1 cellular context compared by ENCODE assay signal in genomic region chr22:30208631-30209603, GRCh38.
TF ChIP-seq lines count a peak whose summit lies in the region.

No MANE protein-coding gene starts in this region.

TF ChIP-seq in HepG2, 621 proteins besides CTCF, POLR2A, EP300 and RAD21 (continued from another document and continues in another):
- no peak for TF ChIP-seq MXD1 (CRISPR knock-in tag; IDR thresholded peaks at IDR 0.05)
- TF ChIP-seq, protein P1, sequence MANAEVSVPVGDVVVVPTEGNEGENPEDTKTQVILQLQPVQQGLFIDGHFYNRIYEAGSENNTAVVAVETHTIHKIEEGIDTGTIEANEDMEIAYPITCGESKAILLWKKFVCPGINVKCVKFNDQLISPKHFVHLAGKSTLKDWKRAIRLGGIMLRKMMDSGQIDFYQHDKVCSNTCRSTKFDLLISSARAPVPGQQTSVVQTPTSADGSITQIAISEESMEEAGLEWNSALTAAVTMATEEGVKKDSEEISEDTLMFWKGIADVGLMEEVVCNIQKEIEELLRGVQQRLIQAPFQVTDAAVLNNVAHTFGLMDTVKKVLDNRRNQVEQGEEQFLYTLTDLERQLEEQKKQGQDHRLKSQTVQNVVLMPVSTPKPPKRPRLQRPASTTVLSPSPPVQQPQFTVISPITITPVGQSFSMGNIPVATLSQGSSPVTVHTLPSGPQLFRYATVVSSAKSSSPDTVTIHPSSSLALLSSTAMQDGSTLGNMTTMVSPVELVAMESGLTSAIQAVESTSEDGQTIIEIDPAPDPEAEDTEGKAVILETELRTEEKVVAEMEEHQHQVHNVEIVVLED (CRISPR knock-in tag; IDR thresholded peaks at IDR 0.05; ENCODE audit: borderline replicate concordance) = no peak
- no peak for TF ChIP-seq ZNF567 (CRISPR knock-in tag; IDR thresholded peaks at IDR 0.05; ENCODE audit: borderline replicate concordance)
- TF ChIP-seq FIP1L1 (IDR thresholded peaks at IDR 0.05; ENCODE audit: borderline replicate concordance, insufficient read depth, low read depth, low read length) = no peak
- no peak for TF ChIP-seq YEATS4 (CRISPR knock-in tag; IDR thresholded peaks at IDR 0.05; ENCODE audit: borderline replicate concordance)
- TF ChIP-seq MXI1 (IDR thresholded peaks at IDR 0.05; ENCODE audit: borderline replicate concordance, low read depth, low read length) = peak; percentile 69; the same call in 1 of the 3 replicates
- TF ChIP-seq, protein P2, sequence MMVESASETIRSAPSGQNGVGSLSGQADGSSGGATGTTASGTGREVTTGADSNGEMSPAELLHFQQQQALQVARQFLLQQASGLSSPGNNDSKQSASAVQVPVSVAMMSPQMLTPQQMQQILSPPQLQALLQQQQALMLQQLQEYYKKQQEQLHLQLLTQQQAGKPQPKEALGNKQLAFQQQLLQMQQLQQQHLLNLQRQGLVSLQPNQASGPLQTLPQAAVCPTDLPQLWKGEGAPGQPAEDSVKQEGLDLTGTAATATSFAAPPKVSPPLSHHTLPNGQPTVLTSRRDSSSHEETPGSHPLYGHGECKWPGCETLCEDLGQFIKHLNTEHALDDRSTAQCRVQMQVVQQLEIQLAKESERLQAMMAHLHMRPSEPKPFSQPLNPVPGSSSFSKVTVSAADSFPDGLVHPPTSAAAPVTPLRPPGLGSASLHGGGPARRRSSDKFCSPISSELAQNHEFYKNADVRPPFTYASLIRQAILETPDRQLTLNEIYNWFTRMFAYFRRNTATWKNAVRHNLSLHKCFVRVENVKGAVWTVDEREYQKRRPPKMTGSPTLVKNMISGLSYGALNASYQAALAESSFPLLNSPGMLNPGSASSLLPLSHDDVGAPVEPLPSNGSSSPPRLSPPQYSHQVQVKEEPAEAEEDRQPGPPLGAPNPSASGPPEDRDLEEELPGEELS (CRISPR knock-in tag; IDR thresholded peaks at IDR 0.05) = no peak
- TF ChIP-seq ATAD3A (CRISPR knock-in tag; IDR thresholded peaks at IDR 0.05) = no peak
- TF ChIP-seq, protein P3, sequence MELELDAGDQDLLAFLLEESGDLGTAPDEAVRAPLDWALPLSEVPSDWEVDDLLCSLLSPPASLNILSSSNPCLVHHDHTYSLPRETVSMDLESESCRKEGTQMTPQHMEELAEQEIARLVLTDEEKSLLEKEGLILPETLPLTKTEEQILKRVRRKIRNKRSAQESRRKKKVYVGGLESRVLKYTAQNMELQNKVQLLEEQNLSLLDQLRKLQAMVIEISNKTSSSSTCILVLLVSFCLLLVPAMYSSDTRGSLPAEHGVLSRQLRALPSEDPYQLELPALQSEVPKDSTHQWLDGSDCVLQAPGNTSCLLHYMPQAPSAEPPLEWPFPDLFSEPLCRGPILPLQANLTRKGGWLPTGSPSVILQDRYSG (CRISPR knock-in tag; IDR thresholded peaks at IDR 0.05) = no peak
- no peak for TF ChIP-seq ZNF33B (CRISPR knock-in tag; IDR thresholded peaks at IDR 0.05)
- TF ChIP-seq MXD4 (CRISPR knock-in tag; IDR thresholded peaks at IDR 0.05) = peak; percentile 61; the same call in 1 of the 2 replicates
- no peak for TF ChIP-seq PREB (CRISPR knock-in tag; IDR thresholded peaks at IDR 0.05)
- no peak for TF ChIP-seq DNMT1 (CRISPR knock-in tag; IDR thresholded peaks at IDR 0.05)
- TF ChIP-seq GFI1 (CRISPR knock-in tag; IDR thresholded peaks at IDR 0.05; ENCODE audit: borderline replicate concordance) = no peak; the same call in 1 of the 2 replicates
- TF ChIP-seq, protein P4, sequence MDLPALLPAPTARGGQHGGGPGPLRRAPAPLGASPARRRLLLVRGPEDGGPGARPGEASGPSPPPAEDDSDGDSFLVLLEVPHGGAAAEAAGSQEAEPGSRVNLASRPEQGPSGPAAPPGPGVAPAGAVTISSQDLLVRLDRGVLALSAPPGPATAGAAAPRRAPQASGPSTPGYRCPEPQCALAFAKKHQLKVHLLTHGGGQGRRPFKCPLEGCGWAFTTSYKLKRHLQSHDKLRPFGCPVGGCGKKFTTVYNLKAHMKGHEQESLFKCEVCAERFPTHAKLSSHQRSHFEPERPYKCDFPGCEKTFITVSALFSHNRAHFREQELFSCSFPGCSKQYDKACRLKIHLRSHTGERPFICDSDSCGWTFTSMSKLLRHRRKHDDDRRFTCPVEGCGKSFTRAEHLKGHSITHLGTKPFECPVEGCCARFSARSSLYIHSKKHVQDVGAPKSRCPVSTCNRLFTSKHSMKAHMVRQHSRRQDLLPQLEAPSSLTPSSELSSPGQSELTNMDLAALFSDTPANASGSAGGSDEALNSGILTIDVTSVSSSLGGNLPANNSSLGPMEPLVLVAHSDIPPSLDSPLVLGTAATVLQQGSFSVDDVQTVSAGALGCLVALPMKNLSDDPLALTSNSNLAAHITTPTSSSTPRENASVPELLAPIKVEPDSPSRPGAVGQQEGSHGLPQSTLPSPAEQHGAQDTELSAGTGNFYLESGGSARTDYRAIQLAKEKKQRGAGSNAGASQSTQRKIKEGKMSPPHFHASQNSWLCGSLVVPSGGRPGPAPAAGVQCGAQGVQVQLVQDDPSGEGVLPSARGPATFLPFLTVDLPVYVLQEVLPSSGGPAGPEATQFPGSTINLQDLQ (CRISPR knock-in tag; IDR thresholded peaks at IDR 0.05) = no peak
- no peak for TF ChIP-seq ZNF7 (CRISPR knock-in tag; IDR thresholded peaks at IDR 0.05)
- no peak for TF ChIP-seq HMG20A (CRISPR knock-in tag; IDR thresholded peaks at IDR 0.05; ENCODE audit: borderline replicate concordance)
- TF ChIP-seq GABPB1 (CRISPR knock-in tag; IDR thresholded peaks at IDR 0.05) = peak; percentile 74
- TF ChIP-seq EZH2 (conservative IDR thresholded peaks at IDR 0.05; ENCODE audit: low read depth, low read length) = no peak
- peak; percentile 98 for TF ChIP-seq ZNF687 (CRISPR knock-in tag; IDR thresholded peaks at IDR 0.05)
- TF ChIP-seq PAXIP1 (CRISPR knock-in tag; conservative IDR thresholded peaks at IDR 0.05) = peak; percentile 49; the same call in 1 of the 2 replicates
- no peak for TF ChIP-seq ARID2 (CRISPR knock-in tag; IDR thresholded peaks at IDR 0.05; ENCODE audit: borderline replicate concordance)
- no peak for TF ChIP-seq GLI4 (CRISPR knock-in tag; IDR thresholded peaks at IDR 0.05; ENCODE audit: borderline replicate concordance)
- TF ChIP-seq IKZF1 (IDR thresholded peaks at IDR 0.05) = no peak
- peak; percentile 38; the same call in 1 of the 2 replicates for TF ChIP-seq CREM (IDR thresholded peaks at IDR 0.05)
- no peak for TF ChIP-seq CREM (CRISPR knock-in tag; IDR thresholded peaks at IDR 0.05)
- TF ChIP-seq SMARCC2 (IDR thresholded peaks at IDR 0.05) = no peak
- TF ChIP-seq NCOR1 (IDR thresholded peaks at IDR 0.05; ENCODE audit: borderline replicate concordance, low read length) = no peak
- TF ChIP-seq ISX (CRISPR knock-in tag; conservative IDR thresholded peaks at IDR 0.05) = no peak
- TF ChIP-seq ZNF383 (CRISPR knock-in tag; IDR thresholded peaks at IDR 0.05; ENCODE audit: borderline replicate concordance) = no peak
- TF ChIP-seq, protein P5, sequence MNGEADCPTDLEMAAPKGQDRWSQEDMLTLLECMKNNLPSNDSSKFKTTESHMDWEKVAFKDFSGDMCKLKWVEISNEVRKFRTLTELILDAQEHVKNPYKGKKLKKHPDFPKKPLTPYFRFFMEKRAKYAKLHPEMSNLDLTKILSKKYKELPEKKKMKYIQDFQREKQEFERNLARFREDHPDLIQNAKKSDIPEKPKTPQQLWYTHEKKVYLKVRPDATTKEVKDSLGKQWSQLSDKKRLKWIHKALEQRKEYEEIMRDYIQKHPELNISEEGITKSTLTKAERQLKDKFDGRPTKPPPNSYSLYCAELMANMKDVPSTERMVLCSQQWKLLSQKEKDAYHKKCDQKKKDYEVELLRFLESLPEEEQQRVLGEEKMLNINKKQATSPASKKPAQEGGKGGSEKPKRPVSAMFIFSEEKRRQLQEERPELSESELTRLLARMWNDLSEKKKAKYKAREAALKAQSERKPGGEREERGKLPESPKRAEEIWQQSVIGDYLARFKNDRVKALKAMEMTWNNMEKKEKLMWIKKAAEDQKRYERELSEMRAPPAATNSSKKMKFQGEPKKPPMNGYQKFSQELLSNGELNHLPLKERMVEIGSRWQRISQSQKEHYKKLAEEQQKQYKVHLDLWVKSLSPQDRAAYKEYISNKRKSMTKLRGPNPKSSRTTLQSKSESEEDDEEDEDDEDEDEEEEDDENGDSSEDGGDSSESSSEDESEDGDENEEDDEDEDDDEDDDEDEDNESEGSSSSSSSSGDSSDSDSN (CRISPR knock-in tag; IDR thresholded peaks at IDR 0.05) = peak; percentile 43; the same call in 1 of the 2 replicates
- no peak for TF ChIP-seq ZKSCAN5 (CRISPR knock-in tag; IDR thresholded peaks at IDR 0.05)
- TF ChIP-seq CEBPG (CRISPR knock-in tag; IDR thresholded peaks at IDR 0.05) = no peak
- TF ChIP-seq, protein P6, sequence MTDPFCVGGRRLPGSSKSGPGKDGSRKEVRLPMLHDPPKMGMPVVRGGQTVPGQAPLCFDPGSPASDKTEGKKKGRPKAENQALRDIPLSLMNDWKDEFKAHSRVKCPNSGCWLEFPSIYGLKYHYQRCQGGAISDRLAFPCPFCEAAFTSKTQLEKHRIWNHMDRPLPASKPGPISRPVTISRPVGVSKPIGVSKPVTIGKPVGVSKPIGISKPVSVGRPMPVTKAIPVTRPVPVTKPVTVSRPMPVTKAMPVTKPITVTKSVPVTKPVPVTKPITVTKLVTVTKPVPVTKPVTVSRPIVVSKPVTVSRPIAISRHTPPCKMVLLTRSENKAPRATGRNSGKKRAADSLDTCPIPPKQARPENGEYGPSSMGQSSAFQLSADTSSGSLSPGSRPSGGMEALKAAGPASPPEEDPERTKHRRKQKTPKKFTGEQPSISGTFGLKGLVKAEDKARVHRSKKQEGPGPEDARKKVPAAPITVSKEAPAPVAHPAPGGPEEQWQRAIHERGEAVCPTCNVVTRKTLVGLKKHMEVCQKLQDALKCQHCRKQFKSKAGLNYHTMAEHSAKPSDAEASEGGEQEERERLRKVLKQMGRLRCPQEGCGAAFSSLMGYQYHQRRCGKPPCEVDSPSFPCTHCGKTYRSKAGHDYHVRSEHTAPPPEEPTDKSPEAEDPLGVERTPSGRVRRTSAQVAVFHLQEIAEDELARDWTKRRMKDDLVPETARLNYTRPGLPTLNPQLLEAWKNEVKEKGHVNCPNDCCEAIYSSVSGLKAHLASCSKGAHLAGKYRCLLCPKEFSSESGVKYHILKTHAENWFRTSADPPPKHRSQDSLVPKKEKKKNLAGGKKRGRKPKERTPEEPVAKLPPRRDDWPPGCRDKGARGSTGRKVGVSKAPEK (CRISPR knock-in tag; IDR thresholded peaks at IDR 0.05; ENCODE audit: borderline replicate concordance) = no peak
- no peak for TF ChIP-seq ESRRA (CRISPR knock-in tag; IDR thresholded peaks at IDR 0.05; ENCODE audit: low read depth)
- TF ChIP-seq ZNF569 (CRISPR knock-in tag; IDR thresholded peaks at IDR 0.05; ENCODE audit: borderline replicate concordance) = no peak
